ENCODE assay signal across 8 cellular contexts in the genomic region with DNA sequence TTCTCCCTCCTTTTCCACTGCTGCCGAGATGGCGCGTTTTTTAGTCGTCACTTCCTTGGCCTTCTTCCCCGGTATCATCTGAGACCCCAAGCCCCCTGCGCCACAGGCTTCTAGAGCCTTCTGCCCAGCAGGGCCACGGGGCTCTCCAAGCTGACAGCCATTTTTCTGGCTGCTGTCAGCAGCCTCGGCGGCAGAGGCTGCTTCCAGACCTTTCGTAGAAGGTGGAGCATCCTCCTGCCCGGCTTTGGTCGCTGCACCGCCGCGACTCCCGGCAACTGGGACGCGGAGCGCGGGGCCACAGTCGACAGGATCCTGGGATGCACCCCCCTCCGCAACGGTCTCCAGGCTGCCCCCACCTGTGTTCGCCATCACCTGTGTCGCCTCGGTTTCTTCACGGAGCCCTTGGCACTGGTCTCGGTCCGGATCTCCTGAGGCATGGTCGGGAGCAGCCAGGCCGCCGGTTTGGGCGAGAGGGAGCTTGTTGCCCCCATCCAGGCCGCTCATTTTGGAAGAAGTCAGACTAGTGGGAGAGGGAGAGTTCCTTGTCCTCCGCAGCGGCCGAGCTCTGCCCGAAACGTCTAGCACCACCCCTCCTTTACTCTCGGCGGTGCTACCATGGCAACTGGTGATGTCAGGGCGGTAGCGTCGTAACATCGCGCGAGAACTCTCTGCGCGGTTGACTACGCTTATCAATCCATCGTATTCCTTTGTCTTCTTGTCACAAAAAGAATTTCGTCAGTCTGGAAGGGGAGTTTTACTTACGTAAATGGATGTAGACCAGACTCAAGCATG.
A peak's percentile ranks its signal among the peaks of the same experiment; 100 is the strongest.
DNase-seq lines count a peak whose midpoint lies in the region; ATAC-seq and TF ChIP-seq lines count a peak whose summit lies in the region.

TSS of gene TSPYL4 (minus strand) at position 571 of the 792 bp plus-strand sequence. CDS start at position 504, 67 bp downstream.

- DNase-seq in AML-193 (lab: John Stamatoyannopoulos, UW) (peak; percentile 96 to 98), NCI-H446 treated with DMSO at 0.1 percent for 48 hours (lab: John Stamatoyannopoulos, UW) (peak; percentile 92), cerebellar nuclear complex (lab: John Stamatoyannopoulos, UW) (peak; percentile 89 to 92), islet precursor cell (peak; percentile 97)
- DNase-seq in stimulated activated CD4-positive, alpha-beta T cell treated with anti-CD3 and anti-CD28 coated beads, Interleukin-12 subunit alpha, Interleukin-12 subunit beta, amount 100 ng/mL, for 4 hours: peak; percentile 83

- TF ChIP-seq POLR2A in GM19099 (IDR thresholded peaks at IDR 0.05; ENCODE audit: extremely low read depth, insufficient read length, low read depth): peak; percentile 69

- peak; percentile 99 for ATAC-seq in HG03378 (IDR thresholded peaks at IDR 0.05; ENCODE audit: unreplicated experiment)
- ATAC-seq in activated CD4-positive, CD25-positive, alpha-beta regulatory T cell treated with anti-CD3 and anti-CD28 coated beads, Interleukin-2, amount 50 U/mL, for 24 hours: peak; percentile 99

Comparison
In these comparisons a context has a peak if more than half of its experiments do, and no peak if none do; other contexts are left out.
1. Peak in every context shown above with its lines: DNase-seq and ATAC-seq.